Comparison of ENCODE assay signal across 9 cellular contexts in the genomic region with DNA sequence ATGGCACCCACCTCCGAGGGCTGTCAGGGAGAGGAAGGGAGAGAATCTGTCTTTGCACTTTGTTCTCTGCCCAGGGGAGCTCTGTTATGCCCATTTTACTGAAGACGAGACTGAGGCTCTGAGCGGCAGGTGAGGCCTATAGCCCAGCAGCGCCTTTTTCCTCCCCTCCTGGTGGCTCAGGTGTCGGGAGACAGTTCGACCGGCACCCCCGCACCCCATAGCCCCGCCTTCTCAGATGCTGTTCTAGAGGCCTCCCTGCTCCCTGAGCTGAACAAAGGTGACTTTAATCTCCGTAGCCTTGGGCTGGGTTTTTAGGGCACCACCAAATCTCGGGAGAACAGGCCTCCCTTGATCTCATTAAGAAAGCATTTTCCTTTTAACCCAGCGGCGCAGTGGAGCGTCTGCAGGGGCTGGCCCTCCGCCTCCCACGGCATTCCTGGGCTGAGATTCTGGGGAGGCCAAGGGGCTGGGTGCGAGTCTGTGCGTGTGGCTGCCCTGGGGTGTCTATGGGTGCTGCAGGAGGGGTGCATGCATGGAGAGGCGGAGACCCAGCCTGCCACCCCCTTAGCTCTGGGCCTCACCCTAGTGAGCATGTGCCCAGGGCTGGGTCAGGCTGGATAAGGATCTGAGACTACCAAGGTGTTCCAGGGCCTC. TPM values are rescaled to one million over a fixed set of nuclear protein-coding genes. Genes with fewer than 3 reads are reported as not detected.
DNase-seq lines count a peak whose midpoint lies in the region; ATAC-seq and TF ChIP-seq lines count a peak whose summit lies in the region.
"Had no signal": no experiment of that assay in that cellular context is flagged by ENCODE, and none has a peak within 500 bp of the region (broad histone marks: within the 10 kb centered on the region; RNA-seq: fewer than 3 reads in every experiment).

No MANE protein-coding gene starts in this region.

- intact Hi-C loops in heart right ventricle (cut with DNase I) (loop anchor here in 4 of 10 donors (5.0 kb wide), 4 partner anchors 34 to 51 kb away; a partner anchor contains a TSS), cardiac septum (cut with DNase I) (no loop called here), activated B cell treated with CpG ODN at 0.5 μM for 24 hours (cut with micrococcal nuclease) (loop anchor here (1.0 to 10.0 kb wide), 6 partner anchors 7 to 1298 kb away; a partner anchor contains a TSS)

- no peaks in the 10 kb centered on the region for H3K9me3 Mint-ChIP-seq in activated B cell treated with CpG ODN at 0.5 μM for 24 hours

- POLR2A ChIA-PET in activated B cell treated with CpG ODN at 0.5 μM for 24 hours (lab: Charles Lee): interaction anchor here (0.6 to 6.9 kb wide), 5 partner anchors 10 to 187 kb away, joined by 3 to 240 read pairs (median 7); no protein-coding TSS in a partner anchor

- H3K4me1 Mint-ChIP-seq in activated B cell treated with CpG ODN at 0.5 μM for 24 hours: peaks cover 70% of the 10 kb centered on the region

- CTCF ChIA-PET in activated B cell treated with CpG ODN at 0.5 μM for 24 hours (lab: Charles Lee): interaction anchor here (1.0 kb wide), 1 partner anchor 187 kb away, joined by 4 read pairs; no protein-coding TSS in a partner anchor

- H3K27ac Mint-ChIP-seq in activated B cell treated with CpG ODN at 0.5 μM for 24 hours: peak overlapping the region; percentile 92

- no peak for TF ChIP-seq CTCF in heart right ventricle (IDR thresholded peaks at IDR 0.05)
- TF ChIP-seq CTCF in activated B cell treated with CpG ODN at 0.5 μM for 24 hours (IDR thresholded peaks at IDR 0.05): no peak
- no peak for TF ChIP-seq CTCF in fibroblast of pulmonary artery (IDR thresholded peaks at IDR 0.05; ENCODE audit: low read length, missing control alignments)
- TF ChIP-seq CTCF in GM13976 (IDR thresholded peaks at IDR 0.05; ENCODE audit: borderline replicate concordance, control extremely low read depth, extremely low read depth, insufficient read depth, missing control alignments): no peak
- TF ChIP-seq CTCF in GM10266 (IDR thresholded peaks at IDR 0.05; ENCODE audit: control insufficient read depth, insufficient read depth, low read depth, missing control alignments): no peak

- peaks cover 0 to 33% (median 4%) of the 10 kb centered on the region in 9 donors for H3K36me3 ChIP-seq in heart right ventricle

- H3K27me3 Mint-ChIP-seq in activated B cell treated with CpG ODN at 0.5 μM for 24 hours: no peaks in the 10 kb centered on the region

- peak overlapping the region in 9 of 10 donors; percentile 43 to 91 (median 81) for H3K27ac ChIP-seq in heart right ventricle

- H3K4me1 ChIP-seq in heart right ventricle: peaks cover 27 to 93% (median 67%) of the 10 kb centered on the region in 9 donors

- in situ Hi-C loops in GM13976 (cut with MboI; ENCODE audit: low sequenced_read_pairs, unreplicated experiment): no loop called here

- peaks cover 49% of the 10 kb centered on the region for H3K36me3 Mint-ChIP-seq in activated B cell treated with CpG ODN at 0.5 μM for 24 hours (ENCODE audit: low read depth)

- peaks cover 0 to 33% (median 6%) of the 10 kb centered on the region in 7 donors for H3K27me3 ChIP-seq in heart right ventricle

- DNase-seq in heart right ventricle (no peak), cardiac septum (ENCODE audit: low spot score) (no peak), activated B cell treated with CpG ODN at 0.5 μM for 24 hours (no peak), fibroblast of pulmonary artery (ENCODE audit: low read depth) (peak; percentile 79), retina (peak; percentile 46), HUDEP-2 (lab: John Stamatoyannopoulos, UW; ENCODE audit: unreplicated experiment in 76 of 76) (no peak), GM13976 (ENCODE audit: low spot score) (no peak), GM10266 (ENCODE audit: extremely low spot score) (no peak)

- H3K4me3 ChIP-seq in heart right ventricle (peak overlapping the region; percentile 15 to 82 (median 66)), fibroblast of pulmonary artery (replicated peaks; ENCODE audit: low read depth, low read length) (no peak overlapping the region)

- WGBS in heart right ventricle, 2 donors: 37 to 46% methylated on average over 19 of the region's 19 CpGs

- H3K9me3 ChIP-seq in heart right ventricle: no peaks in the 10 kb centered on the region

- H3K4me3 Mint-ChIP-seq in activated B cell treated with CpG ODN at 0.5 μM for 24 hours: peak overlapping the region; percentile 96

- ATAC-seq in heart right ventricle (no peak), activated B cell treated with CpG ODN at 0.5 μM for 24 hours (ENCODE audit: low read depth) (no peak)

RNA-seq across cellular contexts. Expression of a gene that starts 3.3 kb away (rescaled TPM):
- total RNA-seq in heart right ventricle (10 to 100 TPM in 4 of 10 donors, 1 to 10 TPM in 6; 2.4 to 11.8 (median 9.0) TPM), cardiac septum (6.2 TPM), activated B cell treated with CpG ODN at 0.5 μM for 24 hours (87.4 and 95.8 TPM in 2 replicates)
- 10 to 100 TPM in 1 of 2 donors, 1 to 10 TPM in 1; 7.2 to 10.8 TPM for polyA plus RNA-seq in heart right ventricle

RNA-seq across cellular contexts. Expression of a gene that starts 32.4 kb away (rescaled TPM):
- total RNA-seq in heart right ventricle (10 to 100 TPM; 10.6 to 18.2 (median 12.8) TPM), cardiac septum (12.8 TPM), activated B cell treated with CpG ODN at 0.5 μM for 24 hours (29.6 and 31.7 TPM in 2 replicates)
- 10 to 100 TPM; 16.8 to 22.8 TPM for polyA plus RNA-seq in heart right ventricle

RNA-seq across cellular contexts. Expression of a gene that starts 35.9 kb away (rescaled TPM):
- total RNA-seq in heart right ventricle: 10 to 100 TPM in 4 of 10 donors, 1 to 10 TPM in 6; 7.8 to 13.8 (median 9.4) TPM
- 1 to 10 TPM; 4.2 to 5.0 TPM for polyA plus RNA-seq in heart right ventricle
- 13.3 TPM for total RNA-seq in cardiac septum
- total RNA-seq in activated B cell treated with CpG ODN at 0.5 μM for 24 hours: 7.5 and 7.7 TPM in 2 replicates

RNA-seq across cellular contexts. Expression of a gene that starts 46.7 kb away (rescaled TPM):
- total RNA-seq in heart right ventricle: not detected
- polyA plus RNA-seq in heart right ventricle: not detected
- total RNA-seq in cardiac septum: not detected
- not detected in 2 replicates for total RNA-seq in activated B cell treated with CpG ODN at 0.5 μM for 24 hours
- total RNA-seq: subcutaneous adipose tissue had no signal

Comparison
In these comparisons a context has a peak if more than half of its experiments do, and no peak if none do; other contexts are left out.
1. DNase-seq: peak in fibroblast of pulmonary artery (single experiment) and retina (single experiment); none in heart right ventricle (0 of 2), cardiac septum (single experiment), activated B cell treated with CpG ODN at 0.5 μM for 24 hours (single experiment), HUDEP-2 (0 of 76), GM13976 (single experiment) and GM10266 (single experiment).